ENCODE assay signal across 28 cellular contexts in the genomic region with DNA sequence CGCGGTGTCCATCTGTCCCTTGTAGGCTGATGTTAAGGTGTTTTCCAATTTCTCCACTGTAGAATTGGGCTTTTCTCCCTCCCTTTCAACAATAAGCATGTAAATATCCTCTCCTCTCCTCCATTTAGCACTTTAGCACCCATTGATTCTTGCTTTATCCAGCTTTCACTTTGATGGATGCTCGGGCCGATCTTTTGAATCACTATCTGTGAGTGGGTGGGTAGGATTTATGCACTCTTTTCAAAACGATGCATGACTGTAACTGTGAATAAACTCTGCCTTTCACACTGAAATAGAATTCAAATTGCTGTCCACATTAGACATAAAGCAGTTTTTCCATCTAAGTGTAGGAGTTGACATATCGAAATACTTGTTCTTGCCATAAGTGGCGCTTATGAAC.
"Had no signal": no experiment of that assay in that cellular context is flagged by ENCODE, and none has a peak within 500 bp of the region (broad histone marks: within the 10 kb centered on the region; RNA-seq: fewer than 3 reads in every experiment).

No MANE protein-coding gene starts in this region.

- H3K4me3 Mint-ChIP-seq: immature natural killer cell; naive thymus-derived CD8-positive, alpha-beta T cell; nephron progenitor cell; stimulated activated effector memory CD8-positive, alpha-beta T cell treated with anti-CD3 and anti-CD28 coated beads, Interleukin-12 subunit alpha, Interleukin-12 subunit beta, amount 100 ng/mL, for 72 hours; stimulated activated naive CD8-positive, alpha-beta T cell treated with anti-CD3 and anti-CD28 coated beads, Interleukin-15, Interleukin-2, amounts not matched to agents 100 ng/mL and 50 ng/mL, for 24 hours; type B pancreatic cell had no signal

- H3K27me3 ChIP-seq: left lung, ovary, suprapubic skin, tibial artery, vagina had no signal

- DNase-seq: hypothalamus; immature natural killer cell; kidney; left colon; left lung; lower lobe of right lung; mammary epithelial cell; mesendoderm; naive thymus-derived CD8-positive, alpha-beta T cell; nephron progenitor cell; ovary; retina; right cardiac atrium; stimulated activated CD4-positive, alpha-beta T cell treated with anti-CD3 and anti-CD28 coated beads, Interleukin-12 subunit alpha, Interleukin-12 subunit beta, amount 100 ng/mL, for 4 hours; stimulated activated CD4-positive, alpha-beta T cell treated with anti-CD3 and anti-CD28 coated beads, Interleukin-15, amount 100 ng/mL, for 24 hours; stimulated activated CD4-positive, alpha-beta T cell treated with anti-CD3 and anti-CD28 coated beads, Interleukin-4, amount 100 ng/mL, for 24 hours; stimulated activated naive CD4-positive, alpha-beta T cell; tibial artery had no signal

- H3K36me3 ChIP-seq: left lung, lower lobe of right lung, ovary, suprapubic skin, vagina had no signal

- H3K27ac Mint-ChIP-seq: immature natural killer cell; progenitor cell of endocrine pancreas; stimulated activated effector memory CD8-positive, alpha-beta T cell treated with anti-CD3 and anti-CD28 coated beads, Interleukin-12 subunit alpha, Interleukin-12 subunit beta, amount 100 ng/mL, for 72 hours; stimulated activated naive CD8-positive, alpha-beta T cell treated with anti-CD3 and anti-CD28 coated beads, Interleukin-15, Interleukin-2, amounts not matched to agents 100 ng/mL and 50 ng/mL, for 24 hours; type B pancreatic cell had no signal

- FAIRE-seq: islet of Langerhans, kidney had no signal

- H3K4me3 ChIP-seq: left lung, lower lobe of right lung, ovary, skin epidermis, suprapubic skin, thoracic aorta, tibial artery, vagina had no signal

- ATAC-seq: left colon; left lung; lower lobe of right lung; naive thymus-derived CD8-positive, alpha-beta T cell; right cardiac atrium; sciatic nerve; stimulated activated effector memory CD8-positive, alpha-beta T cell treated with anti-CD3 and anti-CD28 coated beads, Interleukin-12 subunit alpha, Interleukin-12 subunit beta, amount 100 ng/mL, for 72 hours had no signal

- H3K4me1 Mint-ChIP-seq: stimulated activated effector memory CD8-positive, alpha-beta T cell treated with anti-CD3 and anti-CD28 coated beads, Interleukin-12 subunit alpha, Interleukin-12 subunit beta, amount 100 ng/mL, for 72 hours had no signal

- H3K4me1 ChIP-seq: left lung, lower lobe of right lung, vagina had no signal

- H3K36me3 Mint-ChIP-seq: immature natural killer cell; naive thymus-derived CD8-positive, alpha-beta T cell; stimulated activated effector memory CD8-positive, alpha-beta T cell treated with anti-CD3 and anti-CD28 coated beads, Interleukin-12 subunit alpha, Interleukin-12 subunit beta, amount 100 ng/mL, for 72 hours had no signal

- H3K9me3 ChIP-seq: left lung, lower lobe of right lung, ovary, suprapubic skin, thoracic aorta, tibial artery, vagina had no signal

- H3K9me3 Mint-ChIP-seq: immature natural killer cell; naive thymus-derived CD8-positive, alpha-beta T cell; nephron progenitor cell; stimulated activated effector memory CD8-positive, alpha-beta T cell treated with anti-CD3 and anti-CD28 coated beads, Interleukin-12 subunit alpha, Interleukin-12 subunit beta, amount 100 ng/mL, for 72 hours; stimulated activated naive CD8-positive, alpha-beta T cell treated with anti-CD3 and anti-CD28 coated beads, Interleukin-15, Interleukin-2, amounts not matched to agents 100 ng/mL and 50 ng/mL, for 24 hours had no signal

- H3K27me3 Mint-ChIP-seq: progenitor cell of endocrine pancreas; stimulated activated naive CD8-positive, alpha-beta T cell treated with anti-CD3 and anti-CD28 coated beads, Interleukin-15, Interleukin-2, amounts not matched to agents 100 ng/mL and 50 ng/mL, for 24 hours; type B pancreatic cell had no signal

- H3K27ac ChIP-seq: left lung, lower lobe of right lung, ovary, skin epidermis, suprapubic skin, thoracic aorta, tibial artery, vagina had no signal
